In genomic region chr1:54619749-54620148, GRCh38 we compare ENCODE assay signal across 18 cellular contexts. TPM values are rescaled to one million over a fixed set of nuclear protein-coding genes. Genes with fewer than 3 reads are reported as not detected.
DNase-seq lines count a peak whose midpoint lies in the region; ATAC-seq and TF ChIP-seq lines count a peak whose summit lies in the region.
"Had no signal": no experiment of that assay in that cellular context is flagged by ENCODE, and none has a peak within 500 bp of the region (broad histone marks: within the 10 kb centered on the region; RNA-seq: fewer than 3 reads in every experiment).

No MANE protein-coding gene starts in this region.

- no peak overlapping the region for H3K4me3 ChIP-seq in mesenchymal stem cell (ENCODE audit: insufficient read depth in 1 of 2, low read depth in 1 of 2, low read length in 2 of 2)
- no peak overlapping the region for H3K4me3 ChIP-seq in heart left ventricle
- H3K4me3 ChIP-seq: A549, K562 had no signal

- POLR2A ChIA-PET in activated CD4-positive, alpha-beta T cell treated with anti-CD3 and anti-CD28 coated beads for 36 hours (lab: Charles Lee): no interaction called here

- H3K4ac ChIP-seq in mesenchymal stem cell (ENCODE audit: low read depth in 1 of 2, low read length in 2 of 2): no peak overlapping the region

- H3K27me3 Mint-ChIP-seq in chondrocyte (ENCODE audit: low read depth): peaks cover 36% of the 10 kb centered on the region
- H3K27me3 Mint-ChIP-seq in activated CD4-positive, alpha-beta T cell treated with anti-CD3 and anti-CD28 coated beads for 36 hours: no peaks in the 10 kb centered on the region

- TF ChIP-seq CTCF in chondrocyte (IDR thresholded peaks at IDR 0.05) (no peak), heart left ventricle (IDR thresholded peaks at IDR 0.05) (no peak)

- H3K27ac ChIP-seq in mesenchymal stem cell (ENCODE audit: low read length, poor library complexity, severe bottlenecking): no peak overlapping the region
- H3K27ac ChIP-seq in heart left ventricle: no peak overlapping the region
- H3K27ac ChIP-seq: A549 had no signal

- TF ChIP-seq POLR2A in heart left ventricle (IDR thresholded peaks at IDR 0.05): no peak

- H3K4me3 Mint-ChIP-seq in chondrocyte (ENCODE audit: unreplicated experiment): no peak overlapping the region
- no peak overlapping the region for H3K4me3 Mint-ChIP-seq in activated CD4-positive, alpha-beta T cell treated with anti-CD3 and anti-CD28 coated beads for 36 hours

- no peaks in the 10 kb centered on the region for H3K79me1 ChIP-seq in mesenchymal stem cell (replicated peaks; ENCODE audit: low read length, poor library complexity, severe bottlenecking)

- CTCF ChIA-PET in activated CD4-positive, alpha-beta T cell treated with anti-CD3 and anti-CD28 coated beads for 36 hours (lab: Charles Lee): no interaction called here

- H4K8ac ChIP-seq in mesenchymal stem cell (ENCODE audit: low read length): no peak overlapping the region

- H3K14ac ChIP-seq in mesenchymal stem cell (ENCODE audit: low read length in 2 of 2): no peak overlapping the region

- H3K36me3 Mint-ChIP-seq in chondrocyte (ENCODE audit: low read depth): no peaks in the 10 kb centered on the region
- H3K36me3 Mint-ChIP-seq in activated CD4-positive, alpha-beta T cell treated with anti-CD3 and anti-CD28 coated beads for 36 hours (ENCODE audit: low read depth): no peaks in the 10 kb centered on the region

- no peak overlapping the region for H3K9ac ChIP-seq in mesenchymal stem cell (ENCODE audit: low read length)

- H2AFZ ChIP-seq in mesenchymal stem cell (ENCODE audit: low read depth, low read length): no peak overlapping the region

- peaks cover 16% of the 10 kb centered on the region for H3K4me1 ChIP-seq in mesenchymal stem cell (ENCODE audit: control insufficient read depth, insufficient read depth, low read depth, low read length)
- peaks cover 0 to 7% (median 1%) of the 10 kb centered on the region in 12 donors for H3K4me1 ChIP-seq in heart left ventricle
- H3K4me1 ChIP-seq: A549 had no signal

- 82% methylated on average over 8 of the region's 8 CpGs for WGBS in mesenchymal stem cell
- WGBS in heart left ventricle, 4 donors: 52 to 58% (median 56%) methylated on average over 8 of the region's 8 CpGs

- no peak overlapping the region for H2BK15ac ChIP-seq in mesenchymal stem cell (ENCODE audit: low read depth, poor library complexity, severe bottlenecking)

- DNase-seq in ELF-1 (ENCODE audit: low read depth, low spot score) (peak; percentile 47), chondrocyte (ENCODE audit: low spot score) (peak; percentile 52), mesenchymal stem cell (no peak), retina (peak; percentile 47), heart left ventricle (no peak), T-helper 2 cell (no peak)
- no peak for DNase-seq in activated CD4-positive, alpha-beta T cell treated with anti-CD3 and anti-CD28 coated beads for 36 hours
- DNase-seq: C1 segment of cervical spinal cord, DMS153, NCI-H1417, NCI-H1930, NCI-H526 treated with DMSO at 0.1 percent for 48 hours, SHP77 had no signal

- no peak overlapping the region for H3K27ac Mint-ChIP-seq in chondrocyte (ENCODE audit: unreplicated experiment)
- H3K27ac Mint-ChIP-seq in activated CD4-positive, alpha-beta T cell treated with anti-CD3 and anti-CD28 coated beads for 36 hours: no peak overlapping the region

- H2AK5ac ChIP-seq in mesenchymal stem cell (ENCODE audit: low read length, severe bottlenecking): peak overlapping the region; percentile 23

- no peak overlapping the region for H3K4me2 ChIP-seq in mesenchymal stem cell (ENCODE audit: low read length, poor library complexity, severe bottlenecking)
- H3K4me2 ChIP-seq: A549 had no signal

- H3K36me3 ChIP-seq in mesenchymal stem cell (ENCODE audit: control insufficient read depth in 1 of 2, insufficient read depth in 2 of 2, low read depth in 1 of 2, low read length in 2 of 2) (no peaks in the 10 kb centered on the region), heart left ventricle (no peaks in the 10 kb centered on the region)

- intact Hi-C loops in heart left ventricle (cut with DNase I): no loop called here
- intact Hi-C loops in activated CD4-positive, alpha-beta T cell treated with anti-CD3 and anti-CD28 coated beads for 36 hours (cut with DNase I, micrococcal nuclease): no loop called here

- H2BK5ac ChIP-seq in mesenchymal stem cell (ENCODE audit: low read depth, low read length, poor library complexity, severe bottlenecking): no peak overlapping the region

- peaks cover 44 to 45% of the 10 kb centered on the region in 2 experiments for H3K27me3 ChIP-seq in mesenchymal stem cell (ENCODE audit: control insufficient read depth in 1 of 2, insufficient read depth in 1 of 2, low read length in 2 of 2)
- peaks cover 0 to 7% (median 0%) of the 10 kb centered on the region in 9 donors for H3K27me3 ChIP-seq in heart left ventricle

- H3K4me1 Mint-ChIP-seq in chondrocyte (ENCODE audit: low read depth): no peaks in the 10 kb centered on the region
- H3K4me1 Mint-ChIP-seq in activated CD4-positive, alpha-beta T cell treated with anti-CD3 and anti-CD28 coated beads for 36 hours: no peaks in the 10 kb centered on the region

- no peak overlapping the region for H3K18ac ChIP-seq in mesenchymal stem cell (ENCODE audit: low read depth in 1 of 2, low read length in 2 of 2)

- no peak overlapping the region for H4K91ac ChIP-seq in mesenchymal stem cell (ENCODE audit: low read length)

- no peak overlapping the region for H2BK120ac ChIP-seq in mesenchymal stem cell (ENCODE audit: low read depth, low read length)

- ATAC-seq in GM19035 (IDR thresholded peaks at IDR 0.05; ENCODE audit: unreplicated experiment): no peak
- ATAC-seq in heart left ventricle: no peak
- no peak for ATAC-seq in activated CD4-positive, alpha-beta T cell treated with anti-CD3 and anti-CD28 coated beads for 36 hours
- ATAC-seq: A549, HCT116, K562 had no signal

- H3K9me3 Mint-ChIP-seq in chondrocyte (ENCODE audit: low read depth): no peaks in the 10 kb centered on the region
- H3K9me3 Mint-ChIP-seq in activated CD4-positive, alpha-beta T cell treated with anti-CD3 and anti-CD28 coated beads for 36 hours (ENCODE audit: low read depth): no peaks in the 10 kb centered on the region

- H3K23ac ChIP-seq in mesenchymal stem cell (ENCODE audit: low read length in 2 of 2): no peak overlapping the region

- no peaks in the 10 kb centered on the region for H3K9me3 ChIP-seq in mesenchymal stem cell (ENCODE audit: control insufficient read depth, low read length)
- no peaks in the 10 kb centered on the region for H3K9me3 ChIP-seq in heart left ventricle
- H3K9me3 ChIP-seq: A549 had no signal

- H2BK12ac ChIP-seq in mesenchymal stem cell (ENCODE audit: low read length in 2 of 2): no peak overlapping the region

RNA-seq across cellular contexts. Expression of gene FAM151A, which starts 3.6 kb away (rescaled TPM):
- not detected in 3 replicates for total RNA-seq in chondrocyte
- not detected for polyA plus RNA-seq in mesenchymal stem cell (2013, experiment 1 of 2)
- not detected for polyA plus RNA-seq in mesenchymal stem cell (2013, experiment 2 of 2)
- total RNA-seq in heart left ventricle: 1 to 10 TPM in 3 of 9 donors, under 1 TPM in 6; 0.19 to 1.9 (median 0.53) TPM
- polyA plus RNA-seq in heart left ventricle: 1 to 10 TPM in 1 of 2 donors, under 1 TPM in 1; 0.35 to 1.9 TPM
- not detected for total RNA-seq in activated CD4-positive, alpha-beta T cell treated with anti-CD3 and anti-CD28 coated beads for 36 hours
- total RNA-seq: K562, OCI-LY7 had no signal
- polyA plus RNA-seq: A549, K562 had no signal

RNA-seq across cellular contexts. Expression of gene MROH7, which starts 21.8 kb away (rescaled TPM):
- total RNA-seq in chondrocyte (0.15 TPM in 1 of 3 replicates, not detected in the others), heart left ventricle (10 to 100 TPM in 4 of 9 donors, 1 to 10 TPM in 5; 2.3 to 18.6 (median 9.2) TPM)
- polyA plus RNA-seq in mesenchymal stem cell (2013, experiment 1 of 2): 0.04 TPM
- not detected for polyA plus RNA-seq in mesenchymal stem cell (2013, experiment 2 of 2)
- polyA plus RNA-seq in heart left ventricle: 10 to 100 TPM in 1 of 2 donors, 1 to 10 TPM in 1; 2.9 to 12.5 TPM
- under 1 TPM; 0.16 to 0.25 TPM for total RNA-seq in activated CD4-positive, alpha-beta T cell treated with anti-CD3 and anti-CD28 coated beads for 36 hours
- total RNA-seq: K562, OCI-LY7 had no signal
- polyA plus RNA-seq: A549, K562 had no signal

Comparison
In these comparisons a context has a peak if more than half of its experiments do, and no peak if none do; other contexts are left out.
1. DNase-seq: peak in ELF-1 (single experiment), chondrocyte (single experiment) and retina (single experiment); none in mesenchymal stem cell (single experiment), heart left ventricle (0 of 5), T-helper 2 cell (0 of 5) and activated CD4-positive, alpha-beta T cell treated with anti-CD3 and anti-CD28 coated beads for 36 hours (single experiment).